ENCODE assay signal across 8 cellular contexts in the genomic region with DNA sequence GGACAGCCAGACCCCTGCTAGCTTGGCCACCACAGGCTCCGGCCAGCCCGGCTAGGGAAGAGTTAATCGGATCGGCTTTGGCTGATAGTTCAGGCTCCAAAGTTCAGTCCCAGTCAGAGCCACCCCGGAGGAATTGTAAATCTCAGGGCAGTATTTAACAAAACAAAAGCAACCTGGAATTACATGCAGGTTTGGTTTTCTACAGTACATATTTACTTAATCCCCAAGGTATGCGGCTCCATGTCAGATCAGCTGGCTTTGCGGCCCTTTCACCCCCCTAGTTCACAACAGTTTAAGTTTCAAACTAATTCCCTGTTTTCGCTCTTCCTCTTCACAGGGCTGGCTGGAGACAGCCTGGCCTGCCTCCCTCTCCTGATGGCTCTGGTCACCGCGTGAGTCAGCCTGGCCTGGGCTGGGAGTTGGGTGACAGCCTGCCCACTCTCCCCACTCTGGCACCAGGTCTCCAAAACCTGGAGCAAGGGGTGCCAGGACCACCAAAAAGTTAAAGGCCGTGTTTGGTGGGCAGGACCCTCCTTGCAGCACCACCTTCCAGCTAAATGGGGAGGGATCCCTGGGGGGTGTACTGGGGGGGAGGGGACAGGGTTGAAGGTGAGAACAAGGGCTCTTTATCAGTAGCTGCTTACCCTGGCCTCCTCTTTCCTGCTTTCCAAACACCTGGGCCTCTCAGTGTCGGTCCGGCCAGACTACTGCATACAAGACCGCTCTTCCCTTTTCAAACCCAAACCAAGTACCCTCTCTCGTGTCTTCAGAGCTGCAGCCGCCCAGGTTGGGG. TPM values are rescaled to one million over a fixed set of nuclear protein-coding genes. Genes with fewer than 3 reads are reported as not detected.
A peak's percentile ranks its signal among the peaks of the same experiment; 100 is the strongest.
DNase-seq lines count a peak whose midpoint lies in the region; ATAC-seq and TF ChIP-seq lines count a peak whose summit lies in the region.

No MANE protein-coding gene starts in this region.

- peak overlapping the region; percentile 77 to 93 for H3K9ac ChIP-seq in mucosa of rectum (ENCODE audit: low read depth in 1 of 2, low read length in 2 of 2)

- H3K9me3 Mint-ChIP-seq in activated CD4-positive, alpha-beta T cell treated with anti-CD3 and anti-CD28 coated beads, Interleukin-2, amount 10 ng/mL, durations not matched to agents 24 days and 14 days: no peaks in the 10 kb centered on the region

- peaks cover 2% of the 10 kb centered on the region for H3K27me3 Mint-ChIP-seq in activated CD4-positive, alpha-beta T cell treated with anti-CD3 and anti-CD28 coated beads, Interleukin-2, amount 10 ng/mL, durations not matched to agents 24 days and 14 days

- peak overlapping the region; percentile 89 for H3K27ac Mint-ChIP-seq in activated CD4-positive, alpha-beta T cell treated with anti-CD3 and anti-CD28 coated beads, Interleukin-2, amount 10 ng/mL, durations not matched to agents 24 days and 14 days

- peaks cover 30 to 38% of the 10 kb centered on the region in 2 donors for H3K4me1 ChIP-seq in mucosa of rectum (ENCODE audit: control insufficient read depth in 2 of 2, insufficient read depth in 2 of 2, low read length in 2 of 2)

- H3K4me3 Mint-ChIP-seq in activated CD4-positive, alpha-beta T cell treated with anti-CD3 and anti-CD28 coated beads, Interleukin-2, amount 10 ng/mL, durations not matched to agents 24 days and 14 days: peak overlapping the region; percentile 99

- H3K36me3 ChIP-seq in mucosa of rectum (ENCODE audit: control insufficient read depth in 2 of 2, insufficient read depth in 2 of 2, low read length in 2 of 2): peaks cover 8 to 13% of the 10 kb centered on the region in 2 donors

- no peaks in the 10 kb centered on the region for H3K27me3 ChIP-seq in mucosa of rectum (ENCODE audit: control insufficient read depth in 2 of 2, insufficient read depth in 2 of 2, low read length in 2 of 2)

- peaks cover 41% of the 10 kb centered on the region for H3K36me3 Mint-ChIP-seq in activated CD4-positive, alpha-beta T cell treated with anti-CD3 and anti-CD28 coated beads, Interleukin-2, amount 10 ng/mL, durations not matched to agents 24 days and 14 days (ENCODE audit: low read depth)

- H3K27ac ChIP-seq in epithelial cell of prostate (peak overlapping the region; percentile 97), mucosa of rectum (ENCODE audit: low read depth in 2 of 2, low read length in 2 of 2) (peak overlapping the region; percentile 96 to 99)

- ATAC-seq in SK-N-SH treated with all-trans-retinoic acid at 6 μM for 48 hours (peak; percentile 56), HG02678 (IDR thresholded peaks at IDR 0.05; ENCODE audit: unreplicated experiment) (no peak)

- intact Hi-C loops in activated CD4-positive, alpha-beta T cell treated with anti-CD3 and anti-CD28 coated beads, Interleukin-2, amount 10 ng/mL, durations not matched to agents 24 days and 14 days (cut with micrococcal nuclease): loop anchor here (5.0 to 10.0 kb wide), 4 partner anchors 49 to 549 kb away; no protein-coding TSS in a partner anchor

- DNase-seq in activated CD4-positive, alpha-beta T cell treated with anti-CD3 and anti-CD28 coated beads, Interleukin-2, amount 10 ng/mL, durations not matched to agents 24 days and 14 days: peak; percentile 73
- no peak for DNase-seq in activated CD4-positive, alpha-beta T cell treated with anti-CD3 and anti-CD28 coated beads, Interleukin-2, amount 50 U/mL, for 48 hours
- DNase-seq in epithelial cell of prostate (ENCODE audit: low read depth, low spot score) (no peak), NCI-H2029 (lab: John Stamatoyannopoulos, UW) (no peak)
- no peak for DNase-seq in NK-92 treated with Interleukin-12 subunit alpha and Interleukin-12 subunit beta, amount 100 ng/mL, for 24 hours (lab: John Stamatoyannopoulos, UW)

- peak overlapping the region; percentile 88 to 89 for H3K4me3 ChIP-seq in mucosa of rectum (ENCODE audit: low read length in 2 of 2)

- H3K9me3 ChIP-seq in mucosa of rectum (ENCODE audit: control insufficient read depth in 2 of 2, low read length in 2 of 2): no peaks in the 10 kb centered on the region

- peaks cover 70% of the 10 kb centered on the region for H3K4me1 Mint-ChIP-seq in activated CD4-positive, alpha-beta T cell treated with anti-CD3 and anti-CD28 coated beads, Interleukin-2, amount 10 ng/mL, durations not matched to agents 24 days and 14 days

TF ChIP-seq in SK-N-SH treated with all-trans-retinoic acid at 6 μM for 48 hours, 23 proteins besides CTCF, POLR2A, EP300 and RAD21:
- no peak for TF ChIP-seq OSR1 (CRISPR knock-in tag; IDR thresholded peaks at IDR 0.05)
- TF ChIP-seq ZNF70 (CRISPR knock-in tag; IDR thresholded peaks at IDR 0.05): no peak
- TF ChIP-seq, protein P1, sequence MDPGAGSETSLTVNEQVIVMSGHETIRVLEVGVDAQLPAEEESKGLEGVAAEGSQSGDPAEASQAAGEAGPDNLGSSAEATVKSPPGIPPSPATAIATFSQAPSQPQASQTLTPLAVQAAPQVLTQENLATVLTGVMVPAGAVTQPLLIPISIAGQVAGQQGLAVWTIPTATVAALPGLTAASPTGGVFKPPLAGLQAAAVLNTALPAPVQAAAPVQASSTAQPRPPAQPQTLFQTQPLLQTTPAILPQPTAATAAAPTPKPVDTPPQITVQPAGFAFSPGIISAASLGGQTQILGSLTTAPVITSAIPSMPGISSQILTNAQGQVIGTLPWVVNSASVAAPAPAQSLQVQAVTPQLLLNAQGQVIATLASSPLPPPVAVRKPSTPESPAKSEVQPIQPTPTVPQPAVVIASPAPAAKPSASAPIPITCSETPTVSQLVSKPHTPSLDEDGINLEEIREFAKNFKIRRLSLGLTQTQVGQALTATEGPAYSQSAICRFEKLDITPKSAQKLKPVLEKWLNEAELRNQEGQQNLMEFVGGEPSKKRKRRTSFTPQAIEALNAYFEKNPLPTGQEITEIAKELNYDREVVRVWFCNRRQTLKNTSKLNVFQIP (CRISPR knock-in tag; IDR thresholded peaks at IDR 0.05; ENCODE audit: borderline replicate concordance, low read depth): no peak
- no peak for TF ChIP-seq GLIS3 (CRISPR knock-in tag; IDR thresholded peaks at IDR 0.05)
- TF ChIP-seq BACH2 (CRISPR knock-in tag; IDR thresholded peaks at IDR 0.05; ENCODE audit: borderline replicate concordance): no peak
- TF ChIP-seq, protein P2, sequence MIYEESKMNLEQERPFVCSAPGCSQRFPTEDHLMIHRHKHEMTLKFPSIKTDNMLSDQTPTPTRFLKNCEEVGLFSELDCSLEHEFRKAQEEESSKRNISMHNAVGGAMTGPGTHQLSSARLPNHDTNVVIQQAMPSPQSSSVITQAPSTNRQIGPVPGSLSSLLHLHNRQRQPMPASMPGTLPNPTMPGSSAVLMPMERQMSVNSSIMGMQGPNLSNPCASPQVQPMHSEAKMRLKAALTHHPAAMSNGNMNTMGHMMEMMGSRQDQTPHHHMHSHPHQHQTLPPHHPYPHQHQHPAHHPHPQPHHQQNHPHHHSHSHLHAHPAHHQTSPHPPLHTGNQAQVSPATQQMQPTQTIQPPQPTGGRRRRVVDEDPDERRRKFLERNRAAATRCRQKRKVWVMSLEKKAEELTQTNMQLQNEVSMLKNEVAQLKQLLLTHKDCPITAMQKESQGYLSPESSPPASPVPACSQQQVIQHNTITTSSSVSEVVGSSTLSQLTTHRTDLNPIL (CRISPR knock-in tag; IDR thresholded peaks at IDR 0.05; ENCODE audit: low read depth): no peak
- TF ChIP-seq CSDC2 (CRISPR knock-in tag; IDR thresholded peaks at IDR 0.05): no peak
- TF ChIP-seq SNAI2 (CRISPR knock-in tag; IDR thresholded peaks at IDR 0.05): no peak; the same call in none of the 2 replicates
- TF ChIP-seq ZFP30 (CRISPR knock-in tag; IDR thresholded peaks at IDR 0.05): no peak
- TF ChIP-seq RARB (CRISPR knock-in tag; IDR thresholded peaks at IDR 0.05): no peak
- no peak for TF ChIP-seq ISL1 (CRISPR knock-in tag; IDR thresholded peaks at IDR 0.05)
- TF ChIP-seq, protein P3, sequence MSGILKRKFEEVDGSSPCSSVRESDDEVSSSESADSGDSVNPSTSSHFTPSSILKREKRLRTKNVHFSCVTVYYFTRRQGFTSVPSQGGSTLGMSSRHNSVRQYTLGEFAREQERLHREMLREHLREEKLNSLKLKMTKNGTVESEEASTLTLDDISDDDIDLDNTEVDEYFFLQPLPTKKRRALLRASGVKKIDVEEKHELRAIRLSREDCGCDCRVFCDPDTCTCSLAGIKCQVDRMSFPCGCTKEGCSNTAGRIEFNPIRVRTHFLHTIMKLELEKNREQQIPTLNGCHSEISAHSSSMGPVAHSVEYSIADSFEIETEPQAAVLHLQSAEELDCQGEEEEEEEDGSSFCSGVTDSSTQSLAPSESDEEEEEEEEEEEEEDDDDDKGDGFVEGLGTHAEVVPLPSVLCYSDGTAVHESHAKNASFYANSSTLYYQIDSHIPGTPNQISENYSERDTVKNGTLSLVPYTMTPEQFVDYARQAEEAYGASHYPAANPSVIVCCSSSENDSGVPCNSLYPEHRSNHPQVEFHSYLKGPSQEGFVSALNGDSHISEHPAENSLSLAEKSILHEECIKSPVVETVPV (CRISPR knock-in tag; IDR thresholded peaks at IDR 0.05): no peak
- TF ChIP-seq ZNF565 (CRISPR knock-in tag; conservative IDR thresholded peaks at IDR 0.05; ENCODE audit: low read depth): no peak
TF ChIP-seq in SK-N-SH treated with all-trans-retinoic acid at 6 μM for 48 hours: peak in this region for 0.

RNA-seq across cellular contexts. Expression of a gene that starts 1.9 kb away (rescaled TPM):
- total RNA-seq in activated CD4-positive, alpha-beta T cell treated with anti-CD3 and anti-CD28 coated beads, Interleukin-2, amount 10 ng/mL, durations not matched to agents 24 days and 14 days: 66.4 and 69.2 TPM in 2 replicates

RNA-seq across cellular contexts. Expression of a gene that starts 27.8 kb away (rescaled TPM):
- total RNA-seq in activated CD4-positive, alpha-beta T cell treated with anti-CD3 and anti-CD28 coated beads, Interleukin-2, amount 10 ng/mL, durations not matched to agents 24 days and 14 days: not detected in 2 replicates
